In genomic region chr3:57832925-57833324, GRCh38 we compare ENCODE assay signal across 1 cellular context.
TF ChIP-seq lines count a peak whose summit lies in the region.

No MANE protein-coding gene starts in this region.

TF ChIP-seq in H1, 55 proteins besides CTCF, POLR2A, EP300 and RAD21:
- TF ChIP-seq TCF12 (IDR thresholded peaks at IDR 0.05; ENCODE audit: low read depth, low read length) (no peak), CREB1 (IDR thresholded peaks at IDR 0.05) (no peak), BACH1 (IDR thresholded peaks at IDR 0.05; ENCODE audit: low read length) (no peak), ATF2 (IDR thresholded peaks at IDR 0.05; ENCODE audit: low read length) (no peak), MAFK (IDR thresholded peaks at IDR 0.05; ENCODE audit: low read depth, low read length) (no peak), CTBP2 (IDR thresholded peaks at IDR 0.05; ENCODE audit: borderline replicate concordance, insufficient read depth, insufficient read length, low read length) (no peak), RNF2 (IDR thresholded peaks at IDR 0.05; ENCODE audit: borderline replicate concordance, low read depth, low read length, missing control alignments, poor library complexity, severe bottlenecking) (no peak), KDM4A (IDR thresholded peaks at IDR 0.05; ENCODE audit: low read depth, low read length, severe bottlenecking) (no peak), ZNF274 (IDR thresholded peaks at IDR 0.05; ENCODE audit: borderline replicate concordance, extremely low read depth, low read length) (no peak), CHD2 (IDR thresholded peaks at IDR 0.05; ENCODE audit: low read length) (no peak), HDAC2 (IDR thresholded peaks at IDR 0.05; ENCODE audit: borderline replicate concordance in 1 of 2, low read depth in 2 of 2, low read length in 2 of 2) (no peak), JUN (IDR thresholded peaks at IDR 0.05; ENCODE audit: low read depth, low read length) (no peak), SIX5 (IDR thresholded peaks at IDR 0.05; ENCODE audit: low read depth, low read length) (no peak), TAF1 (IDR thresholded peaks at IDR 0.05; ENCODE audit: low read depth, low read length) (no peak), POLR2AphosphoS5 (IDR thresholded peaks at IDR 0.05; ENCODE audit: low read depth, low read length) (no peak), SP2 (IDR thresholded peaks at IDR 0.05; ENCODE audit: low read length) (no peak), NRF1 (IDR thresholded peaks at IDR 0.05; ENCODE audit: low read depth, low read length) (no peak), ATF3 (IDR thresholded peaks at IDR 0.05; ENCODE audit: insufficient read depth, low read depth, low read length) (no peak)
- TF ChIP-seq, protein P1, sequence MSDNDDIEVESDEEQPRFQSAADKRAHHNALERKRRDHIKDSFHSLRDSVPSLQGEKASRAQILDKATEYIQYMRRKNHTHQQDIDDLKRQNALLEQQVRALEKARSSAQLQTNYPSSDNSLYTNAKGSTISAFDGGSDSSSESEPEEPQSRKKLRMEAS (IDR thresholded peaks at IDR 0.05), result no peak
